21 cellular contexts compared by ENCODE assay signal in genomic region chr11:12356944-12357655, GRCh38. TPM values are rescaled to one million over a fixed set of nuclear protein-coding genes. Genes with fewer than 3 reads are reported as not detected.
DNase-seq lines count a peak whose midpoint lies in the region; ATAC-seq and TF ChIP-seq lines count a peak whose summit lies in the region.
"Had no signal": no experiment of that assay in that cellular context is flagged by ENCODE, and none has a peak within 500 bp of the region (broad histone marks: within the 10 kb centered on the region; RNA-seq: fewer than 3 reads in every experiment).

No MANE protein-coding gene starts in this region.

- H3K36me3 Mint-ChIP-seq in T-helper 1 cell treated with Interleukin-12 subunit alpha and Interleukin-12 subunit beta and Interleukin-4 antibody, amounts not matched to agents 30 μg/mL and 1 μg/mL, for 36 hours (ENCODE audit: low read depth): peaks cover 15% of the 10 kb centered on the region
- H3K36me3 Mint-ChIP-seq in activated CD8-positive, alpha-beta T cell treated with anti-CD3 and anti-CD28 coated beads for 36 hours (ENCODE audit: low read depth): no peaks in the 10 kb centered on the region
- H3K36me3 Mint-ChIP-seq in naive thymus-derived CD8-positive, alpha-beta T cell: no peaks in the 10 kb centered on the region

- peak overlapping the region; percentile 33 for H3K4me3 Mint-ChIP-seq in T-helper 1 cell treated with Interleukin-12 subunit alpha and Interleukin-12 subunit beta and Interleukin-4 antibody, amounts not matched to agents 30 μg/mL and 1 μg/mL, for 36 hours
- no peak overlapping the region for H3K4me3 Mint-ChIP-seq in activated CD8-positive, alpha-beta T cell treated with anti-CD3 and anti-CD28 coated beads for 36 hours
- peak overlapping the region; percentile 4 to 74 (median 46) for H3K4me3 Mint-ChIP-seq in naive thymus-derived CD8-positive, alpha-beta T cell
- H3K4me3 Mint-ChIP-seq: activated B cell treated with CpG ODN at 0.5 μM for 24 hours; activated T-helper 1 cell treated with anti-CD3 and anti-CD28 coated beads, Interleukin-12 subunit alpha, Interleukin-12 subunit beta, Interleukin-2, Interleukin-4 antibody, amounts not matched to agents 30 ng/mL and 10 ng/mL and 1 ng/mL, durations not matched to agents 14 hours and 24 hours and 36 hours had no signal

- POLR2A ChIA-PET in activated CD8-positive, alpha-beta T cell treated with anti-CD3 and anti-CD28 coated beads for 36 hours (lab: Charles Lee): no interaction called here
- POLR2A ChIA-PET in naive thymus-derived CD8-positive, alpha-beta T cell (lab: Charles Lee): interaction anchor here (3.1 kb wide), 1 partner anchor 9 kb away, joined by 25 read pairs; no protein-coding TSS in a partner anchor

- no peaks in the 10 kb centered on the region for H3K27me3 Mint-ChIP-seq in T-helper 1 cell treated with Interleukin-12 subunit alpha and Interleukin-12 subunit beta and Interleukin-4 antibody, amounts not matched to agents 30 μg/mL and 1 μg/mL, for 36 hours (ENCODE audit: low read depth)
- no peaks in the 10 kb centered on the region for H3K27me3 Mint-ChIP-seq in activated CD8-positive, alpha-beta T cell treated with anti-CD3 and anti-CD28 coated beads for 36 hours
- H3K27me3 Mint-ChIP-seq in naive thymus-derived CD8-positive, alpha-beta T cell: no peaks in the 10 kb centered on the region

- H3K9me3 Mint-ChIP-seq in T-helper 1 cell treated with Interleukin-12 subunit alpha and Interleukin-12 subunit beta and Interleukin-4 antibody, amounts not matched to agents 30 μg/mL and 1 μg/mL, for 36 hours: no peaks in the 10 kb centered on the region
- H3K9me3 Mint-ChIP-seq in activated CD8-positive, alpha-beta T cell treated with anti-CD3 and anti-CD28 coated beads for 36 hours: no peaks in the 10 kb centered on the region
- no peaks in the 10 kb centered on the region for H3K9me3 Mint-ChIP-seq in naive thymus-derived CD8-positive, alpha-beta T cell
- H3K9me3 Mint-ChIP-seq: activated B cell treated with CpG ODN at 0.5 μM for 24 hours; activated T-helper 1 cell treated with anti-CD3 and anti-CD28 coated beads, Interleukin-12 subunit alpha, Interleukin-12 subunit beta, Interleukin-2, Interleukin-4 antibody, amounts not matched to agents 30 ng/mL and 10 ng/mL and 1 ng/mL, durations not matched to agents 14 hours and 24 hours and 36 hours had no signal

- intact Hi-C loops in activated CD8-positive, alpha-beta T cell treated with anti-CD3 and anti-CD28 coated beads for 36 hours (cut with micrococcal nuclease): no loop called here

- no peak for ATAC-seq in activated CD8-positive, alpha-beta T cell treated with anti-CD3 and anti-CD28 coated beads for 36 hours
- peak; percentile 91 to 96 for ATAC-seq in naive thymus-derived CD8-positive, alpha-beta T cell
- ATAC-seq in GM19023 (IDR thresholded peaks at IDR 0.05; ENCODE audit: unreplicated experiment) (no peak), GM18519 (IDR thresholded peaks at IDR 0.05; ENCODE audit: low FRiP score, unreplicated experiment) (no peak)
- ATAC-seq: A549, foreskin keratinocyte had no signal

- CTCF ChIA-PET in activated CD8-positive, alpha-beta T cell treated with anti-CD3 and anti-CD28 coated beads for 36 hours (lab: Charles Lee): interaction anchor here (1.0 to 1.4 kb wide), 2 partner anchors 20 to 26 kb away, joined by 3 to 4 read pairs; partner anchors contain the start of gene PARVA

- peak overlapping the region; percentile 80 for H3K27ac Mint-ChIP-seq in T-helper 1 cell treated with Interleukin-12 subunit alpha and Interleukin-12 subunit beta and Interleukin-4 antibody, amounts not matched to agents 30 μg/mL and 1 μg/mL, for 36 hours
- H3K27ac Mint-ChIP-seq in activated CD8-positive, alpha-beta T cell treated with anti-CD3 and anti-CD28 coated beads for 36 hours: peak overlapping the region; percentile 62
- peak overlapping the region; percentile 12 to 92 (median 74) for H3K27ac Mint-ChIP-seq in naive thymus-derived CD8-positive, alpha-beta T cell
- H3K27ac Mint-ChIP-seq: activated B cell treated with CpG ODN at 0.5 μM for 24 hours; activated T-helper 1 cell treated with anti-CD3 and anti-CD28 coated beads, Interleukin-12 subunit alpha, Interleukin-12 subunit beta, Interleukin-2, Interleukin-4 antibody, amounts not matched to agents 30 ng/mL and 10 ng/mL and 1 ng/mL, durations not matched to agents 14 hours and 24 hours and 36 hours had no signal

- H3K4me1 Mint-ChIP-seq in T-helper 1 cell treated with Interleukin-12 subunit alpha and Interleukin-12 subunit beta and Interleukin-4 antibody, amounts not matched to agents 30 μg/mL and 1 μg/mL, for 36 hours (ENCODE audit: low read depth): peaks cover 26% of the 10 kb centered on the region
- peaks cover 40% of the 10 kb centered on the region for H3K4me1 Mint-ChIP-seq in activated CD8-positive, alpha-beta T cell treated with anti-CD3 and anti-CD28 coated beads for 36 hours (ENCODE audit: low read depth)
- peaks cover 19 to 58% (median 42%) of the 10 kb centered on the region in 4 donors for H3K4me1 Mint-ChIP-seq in naive thymus-derived CD8-positive, alpha-beta T cell
- H3K4me1 Mint-ChIP-seq: activated B cell treated with CpG ODN at 0.5 μM for 24 hours had no signal

- DNase-seq in T-helper 1 cell (no peak), COR-L47 (lab: John Stamatoyannopoulos, UW) (peak; percentile 7), DMS 273 (lab: John Stamatoyannopoulos, UW; ENCODE audit: unreplicated experiment) (no peak)
- no peak for DNase-seq in activated CD8-positive, alpha-beta T cell treated with anti-CD3 and anti-CD28 coated beads for 36 hours
- DNase-seq in naive thymus-derived CD8-positive, alpha-beta T cell: peak in 4 of 10 donors; percentile 10 to 46 (median 26)
- DNase-seq: activated B cell treated with CpG ODN at 0.5 μM for 24 hours; amniotic stem cell; foreskin keratinocyte; GF-D8; hypothalamus; mucosa of descending colon; NCI-H1694; Peyer's patch; retina; stimulated activated CD4-positive, alpha-beta T cell treated with anti-CD3 and anti-CD28 coated beads, Interleukin-12 subunit alpha, Interleukin-12 subunit beta, amount 100 ng/mL, for 4 hours had no signal

- TF ChIP-seq CTCF in activated CD8-positive, alpha-beta T cell treated with anti-CD3 and anti-CD28 coated beads for 36 hours (IDR thresholded peaks at IDR 0.05): no peak

RNA-seq across cellular contexts. Expression of gene PARVA, which starts 20.3 kb away (rescaled TPM):
- not detected for total RNA-seq in activated CD8-positive, alpha-beta T cell treated with anti-CD3 and anti-CD28 coated beads for 36 hours
- total RNA-seq in naive thymus-derived CD8-positive, alpha-beta T cell: under 1 TPM; 0.19 to 0.44 TPM
- polyA plus RNA-seq in naive thymus-derived CD8-positive, alpha-beta T cell: under 1 TPM in 1 of 3 donors, not detected in 2; 0.26 TPM
- total RNA-seq: activated B cell treated with CpG ODN at 0.5 μM for 24 hours; activated T-helper 1 cell treated with anti-CD3 and anti-CD28 coated beads, Interleukin-12 subunit alpha, Interleukin-12 subunit beta, Interleukin-2, Interleukin-4 antibody, amounts not matched to agents 30 ng/mL and 10 ng/mL and 1 ng/mL, durations not matched to agents 14 hours and 24 hours and 36 hours; T-helper 2 cell treated with Interferon-gamma antibody and Interleukin-4, amounts not matched to agents 100 ng/mL and 5 ng/mL, for 36 hours had no signal

Comparison
In these comparisons a context has a peak if more than half of its experiments do, and no peak if none do; other contexts are left out.
1. ATAC-seq: peak in naive thymus-derived CD8-positive, alpha-beta T cell (2 of 2); none in activated CD8-positive, alpha-beta T cell treated with anti-CD3 and anti-CD28 coated beads for 36 hours (single experiment), GM19023 (single experiment) and GM18519 (single experiment).
2. Peak in every context shown above with its lines, with median percentiles within 50 percentile points of each other: H3K27ac Mint-ChIP-seq.